ENCODE assay signal across 19 cellular contexts in genomic region chr13:97460853-97461252, GRCh38. TPM values are rescaled to one million over a fixed set of nuclear protein-coding genes. Genes with fewer than 3 reads are reported as not detected.
A peak's percentile ranks its signal among the peaks of the same experiment; 100 is the strongest.
DNase-seq lines count a peak whose midpoint lies in the region; ATAC-seq and TF ChIP-seq lines count a peak whose summit lies in the region.
"Had no signal": no experiment of that assay in that cellular context is flagged by ENCODE, and none has a peak within 500 bp of the region (broad histone marks: within the 10 kb centered on the region; RNA-seq: fewer than 3 reads in every experiment).

No MANE protein-coding gene starts in this region.

- H3K36me3 Mint-ChIP-seq in activated T-cell treated with anti-CD3 and anti-CD28 coated beads, Interleukin-2, amount 50 U/mL, for 72 hours (ENCODE audit: insufficient read depth in 2 of 2), result peaks cover 1 to 3% of the 10 kb centered on the region in 2 donors
- peaks cover 10% of the 10 kb centered on the region for H3K36me3 Mint-ChIP-seq in activated T-cell treated with anti-CD3 and anti-CD28 coated beads, Interleukin-2, amount 50 U/mL, for 4 hours (ENCODE audit: insufficient read depth)
- peaks cover 14% of the 10 kb centered on the region for H3K36me3 Mint-ChIP-seq in activated naive CD8-positive, alpha-beta T cell treated with anti-CD3 and anti-CD28 coated beads, Interleukin-2, amount 10 ng/mL, durations not matched to agents 7 days and 5 days

- peaks cover 29% of the 10 kb centered on the region for H3K4me1 Mint-ChIP-seq in activated T-cell treated with anti-CD3 and anti-CD28 coated beads, Interleukin-2, amount 50 U/mL, for 72 hours (ENCODE audit: low read depth)
- H3K4me1 Mint-ChIP-seq in activated T-cell treated with anti-CD3 and anti-CD28 coated beads, Interleukin-2, amount 50 U/mL, for 4 hours (ENCODE audit: low read depth), result peaks cover 32% of the 10 kb centered on the region
- H3K4me1 Mint-ChIP-seq in activated naive CD8-positive, alpha-beta T cell treated with anti-CD3 and anti-CD28 coated beads, Interleukin-2, amount 10 ng/mL, durations not matched to agents 7 days and 5 days, result peaks cover 25% of the 10 kb centered on the region

- POLR2A ChIA-PET in activated naive CD8-positive, alpha-beta T cell treated with anti-CD3 and anti-CD28 coated beads, Interleukin-2, amount 10 ng/mL, durations not matched to agents 7 days and 5 days (lab: Charles Lee), result interaction anchor here (1.2 kb wide), 1 partner anchor 28 kb away, joined by 3 read pairs; no protein-coding TSS in a partner anchor

- H3K79me2 ChIP-seq in KMS-11 (ENCODE audit: insufficient read depth, low read depth) (no peaks in the 10 kb centered on the region), smooth muscle cell (ENCODE audit: low read depth) (peaks cover 51% of the 10 kb centered on the region)

- DNase-seq in activated T-cell treated with anti-CD3 and anti-CD28 coated beads, Interleukin-2, amount 50 U/mL, for 72 hours, result no peak
- DNase-seq in activated T-cell treated with anti-CD3 and anti-CD28 coated beads, Interleukin-2, amount 50 U/mL, for 4 hours, result no peak
- no peak for DNase-seq in activated naive CD8-positive, alpha-beta T cell treated with anti-CD3 and anti-CD28 coated beads, Interleukin-2, amount 10 ng/mL, durations not matched to agents 7 days and 5 days
- DNase-seq in stimulated activated naive CD8-positive, alpha-beta T cell treated with anti-CD3 and anti-CD28 coated beads, Interleukin-15, Interleukin-2, amounts not matched to agents 100 U/mL and 50 U/mL, for 24 hours, result no peak
- DNase-seq in activated CD4-positive, CD25-positive, alpha-beta regulatory T cell treated with anti-CD3 and anti-CD28 coated beads, Interleukin-2, amount 50 U/mL, for 72 hours, result no peak
- DNase-seq in smooth muscle cell (lab: John Stamatoyannopoulos, UW; ENCODE audit: unreplicated experiment), result no peak
- DNase-seq: ACHN; activated CD8-positive, alpha-beta memory T cell treated with anti-CD3 and anti-CD28 coated beads, Interleukin-2, amount 50 U/mL, for 4 hours; caudate nucleus; GOT3; IMR-90; left lung; NCI-H1048; NCI-H69; stimulated activated CD4-positive, alpha-beta T cell treated with anti-CD3 and anti-CD28 coated beads, Interleukin-1b, Interleukin-23, amount 100 ng/mL, for 48 hours had no signal

- H3K9me3 ChIP-seq in smooth muscle cell (replicated peaks; ENCODE audit: low read depth), result no peaks in the 10 kb centered on the region
- H3K9me3 ChIP-seq: left lung had no signal

- H3K27me3 ChIP-seq in KMS-11 (ENCODE audit: insufficient read depth, low read depth), result no peaks in the 10 kb centered on the region
- no peaks in the 10 kb centered on the region for H3K27me3 ChIP-seq in smooth muscle cell (ENCODE audit: low read depth)
- H3K27me3 ChIP-seq: left lung had no signal

- H3K9me3 Mint-ChIP-seq in activated T-cell treated with anti-CD3 and anti-CD28 coated beads, Interleukin-2, amount 50 U/mL, for 72 hours, result peaks cover 0 to 2% of the 10 kb centered on the region in 2 donors
- no peaks in the 10 kb centered on the region for H3K9me3 Mint-ChIP-seq in activated T-cell treated with anti-CD3 and anti-CD28 coated beads, Interleukin-2, amount 50 U/mL, for 4 hours
- H3K9me3 Mint-ChIP-seq in activated naive CD8-positive, alpha-beta T cell treated with anti-CD3 and anti-CD28 coated beads, Interleukin-2, amount 10 ng/mL, durations not matched to agents 7 days and 5 days, result no peaks in the 10 kb centered on the region

- H3K9ac ChIP-seq in KMS-11, result no peak overlapping the region
- no peak overlapping the region for H3K9ac ChIP-seq in smooth muscle cell (ENCODE audit: low read depth)

- H4K20me1 ChIP-seq in KMS-11 (ENCODE audit: insufficient read depth) (no peaks in the 10 kb centered on the region), smooth muscle cell (ENCODE audit: low read depth) (peaks cover 51% of the 10 kb centered on the region)

- H3K27ac ChIP-seq in KMS-11, result peak overlapping the region; percentile 55; the same call in 1 of the 2 replicates
- no peak overlapping the region for H3K27ac ChIP-seq in smooth muscle cell (ENCODE audit: low read depth)
- H3K27ac ChIP-seq: left lung had no signal

- H2AFZ ChIP-seq in KMS-11 (ENCODE audit: low read depth) (no peak overlapping the region), smooth muscle cell (ENCODE audit: low read depth) (no peak overlapping the region)

- WGBS in smooth muscle cell (ENCODE audit: low lambda C conversion rate), result 90% methylated on average over 2 of the region's 2 CpGs

- H3K4me1 ChIP-seq in KMS-11 (ENCODE audit: low read depth, poor library complexity, severe bottlenecking) (peaks cover 27% of the 10 kb centered on the region), smooth muscle cell (ENCODE audit: low read depth) (peaks cover 2% of the 10 kb centered on the region)

- H3K36me3 ChIP-seq in KMS-11 (ENCODE audit: insufficient read depth), result no peaks in the 10 kb centered on the region
- no peaks in the 10 kb centered on the region for H3K36me3 ChIP-seq in smooth muscle cell (ENCODE audit: low read depth)

- ATAC-seq in activated T-cell treated with anti-CD3 and anti-CD28 coated beads, Interleukin-2, amount 50 U/mL, for 72 hours (replicated peaks in 1 of 2), result no peak
- no peak for ATAC-seq in activated T-cell treated with anti-CD3 and anti-CD28 coated beads, Interleukin-2, amount 50 U/mL, for 4 hours
- peak; percentile 68 for ATAC-seq in activated naive CD8-positive, alpha-beta T cell treated with anti-CD3 and anti-CD28 coated beads, Interleukin-2, amount 10 ng/mL, durations not matched to agents 7 days and 5 days (ENCODE audit: low read depth)
- peak; percentile 43 for ATAC-seq in stimulated activated naive CD8-positive, alpha-beta T cell treated with anti-CD3 and anti-CD28 coated beads, Interleukin-15, Interleukin-2, amounts not matched to agents 100 U/mL and 50 U/mL, for 24 hours
- no peak for ATAC-seq in HG02938 (IDR thresholded peaks at IDR 0.05; ENCODE audit: unreplicated experiment)
- ATAC-seq: esophagus mucosa, Panc1 had no signal

- peaks cover 4% of the 10 kb centered on the region for H3F3A ChIP-seq in smooth muscle cell (ENCODE audit: low read depth)

- no peaks in the 10 kb centered on the region for H3K27me3 Mint-ChIP-seq in activated T-cell treated with anti-CD3 and anti-CD28 coated beads, Interleukin-2, amount 50 U/mL, for 72 hours (ENCODE audit: low read depth)
- H3K27me3 Mint-ChIP-seq in activated T-cell treated with anti-CD3 and anti-CD28 coated beads, Interleukin-2, amount 50 U/mL, for 4 hours (ENCODE audit: low read depth), result no peaks in the 10 kb centered on the region
- no peaks in the 10 kb centered on the region for H3K27me3 Mint-ChIP-seq in activated naive CD8-positive, alpha-beta T cell treated with anti-CD3 and anti-CD28 coated beads, Interleukin-2, amount 10 ng/mL, durations not matched to agents 7 days and 5 days

- TF ChIP-seq CTCF in KMS-11 (conservative IDR thresholded peaks at IDR 0.05; ENCODE audit: low read depth, low read length) (no peak), smooth muscle cell (IDR thresholded peaks at IDR 0.05; ENCODE audit: borderline replicate concordance, insufficient read depth, poor library complexity, severe bottlenecking) (no peak)

- peak overlapping the region; percentile 87 for H3K4me2 ChIP-seq in KMS-11
- H3K4me2 ChIP-seq in smooth muscle cell, result no peak overlapping the region

- H3K27ac Mint-ChIP-seq in activated T-cell treated with anti-CD3 and anti-CD28 coated beads, Interleukin-2, amount 50 U/mL, for 72 hours, result peak overlapping the region; percentile 85
- peak overlapping the region; percentile 54 for H3K27ac Mint-ChIP-seq in activated naive CD8-positive, alpha-beta T cell treated with anti-CD3 and anti-CD28 coated beads, Interleukin-2, amount 10 ng/mL, durations not matched to agents 7 days and 5 days

- H3K4me3 ChIP-seq in KMS-11 (IDR thresholded peaks at IDR 0.05; ENCODE audit: insufficient read depth, low read depth, low read length) (no peak overlapping the region), smooth muscle cell (no peak overlapping the region)
- H3K4me3 ChIP-seq: left lung had no signal

- H3K4me3 Mint-ChIP-seq in activated T-cell treated with anti-CD3 and anti-CD28 coated beads, Interleukin-2, amount 50 U/mL, for 72 hours, result peak overlapping the region; percentile 69 to 76
- H3K4me3 Mint-ChIP-seq in activated T-cell treated with anti-CD3 and anti-CD28 coated beads, Interleukin-2, amount 50 U/mL, for 4 hours, result no peak overlapping the region
- peak overlapping the region; percentile 43 for H3K4me3 Mint-ChIP-seq in activated naive CD8-positive, alpha-beta T cell treated with anti-CD3 and anti-CD28 coated beads, Interleukin-2, amount 10 ng/mL, durations not matched to agents 7 days and 5 days

RNA-seq across cellular contexts. Expression of gene RAP2A, which starts 26.9 kb away (rescaled TPM):
- 10 to 100 TPM; 24.9 to 33.5 TPM for total RNA-seq in activated T-cell treated with anti-CD3 and anti-CD28 coated beads, Interleukin-2, amount 50 U/mL, for 72 hours
- 10 to 100 TPM; 11.1 to 16.0 (median 15.5) TPM for total RNA-seq in activated T-cell treated with anti-CD3 and anti-CD28 coated beads, Interleukin-2, amount 50 U/mL, for 4 hours
- total RNA-seq in activated naive CD8-positive, alpha-beta T cell treated with anti-CD3 and anti-CD28 coated beads, Interleukin-2, amount 10 ng/mL, durations not matched to agents 7 days and 5 days, result 10 to 100 TPM; 26.4 to 29.5 TPM
- total RNA-seq in smooth muscle cell, result 24.1 and 34.3 TPM in 2 replicates
- polyA plus RNA-seq in smooth muscle cell, result 8.5 and 9.8 TPM in 2 replicates

Comparison
In these comparisons a context has a peak if more than half of its experiments do, and no peak if none do; other contexts are left out.
1. ATAC-seq: peak in activated naive CD8-positive, alpha-beta T cell treated with anti-CD3 and anti-CD28 coated beads, Interleukin-2, amount 10 ng/mL, durations not matched to agents 7 days and 5 days (single experiment) and stimulated activated naive CD8-positive, alpha-beta T cell treated with anti-CD3 and anti-CD28 coated beads, Interleukin-15, Interleukin-2, amounts not matched to agents 100 U/mL and 50 U/mL, for 24 hours (single experiment); none in activated T-cell treated with anti-CD3 and anti-CD28 coated beads, Interleukin-2, amount 50 U/mL, for 72 hours (0 of 2), activated T-cell treated with anti-CD3 and anti-CD28 coated beads, Interleukin-2, amount 50 U/mL, for 4 hours (0 of 2) and HG02938 (single experiment).